13 cellular contexts compared by ENCODE assay signal in genomic region chr9:74281674-74282073, GRCh38.
DNase-seq lines count a peak whose midpoint lies in the region; ATAC-seq and TF ChIP-seq lines count a peak whose summit lies in the region.
"Had no signal": no experiment of that assay in that cellular context is flagged by ENCODE, and none has a peak within 500 bp of the region (broad histone marks: within the 10 kb centered on the region; RNA-seq: fewer than 3 reads in every experiment).

No MANE protein-coding gene starts in this region.

- H3K27ac Mint-ChIP-seq in immature natural killer cell = no peak overlapping the region
- H3K27ac Mint-ChIP-seq: dendritic cell treated with granulocyte-macrophage colony-stimulating factor and Interleukin-4, amounts not matched to agents 40 ng/mL and 50 ng/mL, for 4 days had no signal

- POLR2A ChIA-PET in GM10248 (lab: Yijun Ruan, JAX) = no interaction called here
- POLR2A ChIA-PET in Panc1 (lab: Charles Lee) = no interaction called here

- H3K4me1 ChIP-seq in Panc1 (ENCODE audit: control insufficient read depth, insufficient read depth, low read length) (no peaks in the 10 kb centered on the region; the same call in 1 of the 2 replicates), iPS DF 6.9 (ENCODE audit: control insufficient read depth, insufficient read depth, low read length) (0 out of 2 replicates have a peak, but pooled peaks cover 1% of the 10 kb centered on the region)

- H3K4me3 ChIP-seq in H7 (ENCODE audit: insufficient read depth, low read depth, low read length) (no peak overlapping the region), Panc1 (ENCODE audit: low read depth in 2 of 2, low read length in 2 of 2) (no peak overlapping the region), iPS DF 6.9 (ENCODE audit: low read length) (no peak overlapping the region)
- H3K4me3 ChIP-seq: tibial artery had no signal

- peak; percentile 32 for TF ChIP-seq CTCF in GM10248 (IDR thresholded peaks at IDR 0.05; ENCODE audit: control extremely low read depth, extremely low read depth, low read depth, missing control alignments)
- peak; percentile 19 for TF ChIP-seq CTCF in Panc1 (IDR thresholded peaks at IDR 0.05)

- H3K27ac ChIP-seq in Panc1 (ENCODE audit: low read length) (no peak overlapping the region), iPS DF 6.9 (ENCODE audit: low read length) (no peak overlapping the region)
- H3K27ac ChIP-seq: tibial artery had no signal

- in situ Hi-C loops in Panc1 (cut with HindIII; ENCODE audit: low pct_unique_long_range_greater_than_20kb, low sequenced_read_pairs) = no loop called here

- ATAC-seq in Panc1 = no peak
- no peak for ATAC-seq in activated CD4-positive, CD25-positive, alpha-beta regulatory T cell treated with anti-CD3 and anti-CD28 coated beads, Interleukin-2, amount 50 U/mL, for 24 hours

- peaks cover 2 to 4% (median 3%) of the 10 kb centered on the region in 3 donors for H3K27me3 Mint-ChIP-seq in immature natural killer cell (ENCODE audit: low read depth in 3 of 3)
- H3K27me3 Mint-ChIP-seq: dendritic cell treated with granulocyte-macrophage colony-stimulating factor and Interleukin-4, amounts not matched to agents 40 ng/mL and 50 ng/mL, for 4 days had no signal

- no peaks in the 10 kb centered on the region for H3K36me3 ChIP-seq in H7 (replicated peaks; ENCODE audit: control insufficient read depth, insufficient read depth, low read length)
- no peaks in the 10 kb centered on the region for H3K36me3 ChIP-seq in Panc1 (ENCODE audit: control insufficient read depth, insufficient read depth, low read length)
- no peaks in the 10 kb centered on the region for H3K36me3 ChIP-seq in iPS DF 6.9 (ENCODE audit: control insufficient read depth, insufficient read depth, low read length)
- H3K36me3 ChIP-seq: tibial artery had no signal

- H3K9me3 Mint-ChIP-seq in immature natural killer cell = peaks cover 0 to 3% (median 0%) of the 10 kb centered on the region in 6 donors
- H3K9me3 Mint-ChIP-seq: dendritic cell treated with granulocyte-macrophage colony-stimulating factor and Interleukin-4, amounts not matched to agents 40 ng/mL and 50 ng/mL, for 4 days had no signal

- DNase-seq in GM10248 (ENCODE audit: extremely low spot score) (no peak), H7 (peak; percentile 47), Panc1 (ENCODE audit: low read depth, low spot score) (no peak), iPS DF 6.9 (ENCODE audit: low read depth, low spot score) (peak; percentile 41), immature natural killer cell (no peak), NCI-H510A treated with DMSO at 0.1 percent for 48 hours (lab: John Stamatoyannopoulos, UW) (no peak)
- DNase-seq in activated CD4-positive, alpha-beta T cell treated with anti-CD3 and anti-CD28 coated beads, Interleukin-2, amount 50 U/mL, for 1 hour = no peak
- DNase-seq: activated CD4-positive, CD25-positive, alpha-beta regulatory T cell treated with anti-CD3 and anti-CD28 coated beads, Interleukin-2, amount 50 U/mL, for 72 hours; NCI-H1694; Right ventricle myocardium superior; tibial artery had no signal

- H3K4me1 Mint-ChIP-seq in immature natural killer cell = peaks cover 12 to 20% of the 10 kb centered on the region in 2 donors

- BruUV-seq in Panc1 (replicated peaks; lab: Mats Ljungman, UMichigan) = no TSS peak

- CTCF ChIA-PET in GM10248 (lab: Yijun Ruan, JAX) (interaction anchor here (1.1 kb wide), 2 partner anchors 9 to 25 kb away, joined by 3 to 4 read pairs; no protein-coding TSS in a partner anchor), Panc1 (lab: Charles Lee) (no interaction called here)

- no CpG with 5 or more reads among the region's 1 CpG for WGBS in iPS DF 6.9 (ENCODE audit: insufficient coverage, insufficient read length)

- no peak overlapping the region for H3K4me3 Mint-ChIP-seq in immature natural killer cell
- H3K4me3 Mint-ChIP-seq: dendritic cell treated with granulocyte-macrophage colony-stimulating factor and Interleukin-4, amounts not matched to agents 40 ng/mL and 50 ng/mL, for 4 days had no signal

- H3K27me3 ChIP-seq in H7 (ENCODE audit: control insufficient read depth, insufficient read depth, low read length) (no peaks in the 10 kb centered on the region), Panc1 (ENCODE audit: control insufficient read depth, insufficient read depth, low read length) (no peaks in the 10 kb centered on the region), iPS DF 6.9 (ENCODE audit: control insufficient read depth, insufficient read depth, low read length) (no peaks in the 10 kb centered on the region)
- H3K27me3 ChIP-seq: tibial artery had no signal

- H3K36me3 Mint-ChIP-seq in immature natural killer cell = no peaks in the 10 kb centered on the region

- H3K9me3 ChIP-seq in Panc1 (ENCODE audit: control insufficient read depth, insufficient read depth, low read depth, low read length) (no peaks in the 10 kb centered on the region), iPS DF 6.9 (ENCODE audit: control insufficient read depth, insufficient read depth, low read length) (no peaks in the 10 kb centered on the region)
- H3K9me3 ChIP-seq: tibial artery had no signal

- intact Hi-C loops in Panc1 (cut with micrococcal nuclease; ENCODE audit: unreplicated experiment) = no loop called here

Comparison
In these comparisons a context has a peak if more than half of its experiments do, and no peak if none do; other contexts are left out.
1. DNase-seq: peak in H7 (single experiment) and iPS DF 6.9 (single experiment); none in GM10248 (single experiment), Panc1 (single experiment), immature natural killer cell (0 of 3), activated CD4-positive, alpha-beta T cell treated with anti-CD3 and anti-CD28 coated beads, Interleukin-2, amount 50 U/mL, for 1 hour (single experiment) and NCI-H510A treated with DMSO at 0.1 percent for 48 hours (single experiment).